In genomic region chr2:152648336-152648735, GRCh38 we compare ENCODE assay signal across 10 cellular contexts.
A peak's percentile ranks its signal among the peaks of the same experiment; 100 is the strongest.
DNase-seq lines count a peak whose midpoint lies in the region; ATAC-seq, FAIRE-seq and TF ChIP-seq lines count a peak whose summit lies in the region.
"Had no signal": no experiment of that assay in that cellular context is flagged by ENCODE, and none has a peak within 500 bp of the region (broad histone marks: within the 10 kb centered on the region; RNA-seq: fewer than 3 reads in every experiment).

No MANE protein-coding gene starts in this region.

- H3K9me3 ChIP-seq in SK-N-SH (no peaks in the 10 kb centered on the region), stomach smooth muscle (ENCODE audit: control insufficient read depth in 2 of 2, low read length in 2 of 2) (no peaks in the 10 kb centered on the region)
- H3K9me3 ChIP-seq: SJSA1 had no signal

- no peak overlapping the region for H2AFZ ChIP-seq in SK-N-SH (ENCODE audit: low read depth)

- TF ChIP-seq EP300 in SK-N-SH (IDR thresholded peaks at IDR 0.05; ENCODE audit: borderline replicate concordance in 1 of 2, low read depth in 1 of 2, low read length in 1 of 2), result no peak

- H3K36me3 ChIP-seq in SK-N-SH (replicated peaks in 1 of 2; ENCODE audit: control insufficient read depth in 1 of 2, insufficient read depth in 2 of 2, low read length in 1 of 2) (peaks cover 43 to 68% of the 10 kb centered on the region in 2 experiments), stomach smooth muscle (ENCODE audit: control insufficient read depth in 2 of 2, insufficient read depth in 2 of 2, low read length in 2 of 2) (peaks cover 1 to 7% of the 10 kb centered on the region in 2 donors)

- POLR2A ChIA-PET in SK-N-SH (lab: Yijun Ruan, JAX), result no interaction called here

- H3K4me2 ChIP-seq in SK-N-SH, result no peak overlapping the region

- TF ChIP-seq RAD21 in SK-N-SH (IDR thresholded peaks at IDR 0.05; ENCODE audit: low read length), result no peak

- peaks cover 27% of the 10 kb centered on the region for H3F3A ChIP-seq in SK-N-SH (replicated peaks; ENCODE audit: insufficient read depth)

- no peaks in the 10 kb centered on the region for H4K20me1 ChIP-seq in SK-N-SH (ENCODE audit: insufficient read depth)

- H3K9me2 ChIP-seq in SK-N-SH, result no peaks in the 10 kb centered on the region

- H3K27me3 ChIP-seq in SK-N-SH (ENCODE audit: insufficient read depth) (no peaks in the 10 kb centered on the region), stomach smooth muscle (ENCODE audit: control insufficient read depth in 1 of 2, insufficient read depth in 2 of 2, low read length in 2 of 2) (no peaks in the 10 kb centered on the region)
- H3K27me3 ChIP-seq: SJSA1 had no signal

- H3K4me3 ChIP-seq in SK-N-SH (ENCODE audit: low read depth in 2 of 2, low read length in 1 of 2) (no peak overlapping the region), stomach smooth muscle (ENCODE audit: low read length in 2 of 2) (no peak overlapping the region)
- H3K4me3 ChIP-seq: SJSA1 had no signal

- H3K4me1 ChIP-seq in SK-N-SH (ENCODE audit: control insufficient read depth in 1 of 2, insufficient read depth in 2 of 2, low read depth in 1 of 2, low read length in 1 of 2) (peaks cover 8 to 10% of the 10 kb centered on the region in 2 experiments), stomach smooth muscle (ENCODE audit: control insufficient read depth, insufficient read depth, low read length) (peaks cover 10% of the 10 kb centered on the region)

- H3K27ac ChIP-seq in SK-N-SH (ENCODE audit: low read depth in 2 of 2, low read length in 1 of 2) (peak overlapping the region in 1 of 2 experiments; percentile 79; a peak in 3 of 4 replicates), stomach smooth muscle (ENCODE audit: low read length) (peak overlapping the region; percentile 12)
- H3K27ac ChIP-seq: SJSA1 had no signal

- H3K79me2 ChIP-seq in SK-N-SH (ENCODE audit: insufficient read depth), result no peaks in the 10 kb centered on the region

- TF ChIP-seq CTCF in SK-N-SH (IDR thresholded peaks at IDR 0.05), result peak; percentile 46

- no peak for ATAC-seq in GM18517 (IDR thresholded peaks at IDR 0.05; ENCODE audit: unreplicated experiment)
- ATAC-seq in HG03432 (IDR thresholded peaks at IDR 0.05; ENCODE audit: unreplicated experiment), result no peak

- H3K9ac ChIP-seq in SK-N-SH (no peak overlapping the region), stomach smooth muscle (ENCODE audit: low read length in 2 of 2) (no peak overlapping the region)

- DNase-seq in NCI-H748 (lab: John Stamatoyannopoulos, UW; ENCODE audit: unreplicated experiment) (peak; percentile 11), NCI-H748 treated with DMSO at 0.1 percent for 48 hours (lab: John Stamatoyannopoulos, UW) (no peak), SK-N-SH (no peak), foreskin melanocyte (peak; percentile 12), GM19239 (ENCODE audit: insufficient read length, low spot score) (no peak)
- DNase-seq: CD4-positive, alpha-beta memory T cell had no signal

- FAIRE-seq in GM19239 (lab: Jason Lieb, UNC), result no peak

- CTCF ChIA-PET in SK-N-SH (lab: Yijun Ruan, JAX), result interaction anchor here (0.8 to 2.7 kb wide), 8 partner anchors 9 to 452 kb away, joined by 3 to 9 read pairs (median 4); no protein-coding TSS in a partner anchor

- 53% methylated on average over 2 of the region's 2 CpGs for WGBS in SK-N-SH (ENCODE audit: low lambda C conversion rate)

TF ChIP-seq in SK-N-SH, 30 proteins besides CTCF, POLR2A, EP300 and RAD21:
- TF ChIP-seq RFX5 (IDR thresholded peaks at IDR 0.05; ENCODE audit: low read length) (no peak), SIN3A (IDR thresholded peaks at IDR 0.05; ENCODE audit: borderline replicate concordance, low read depth, low read length) (no peak), MEF2A (IDR thresholded peaks at IDR 0.05; ENCODE audit: borderline replicate concordance, low read depth) (no peak)

Comparison
In these comparisons a context has a peak if more than half of its experiments do, and no peak if none do; other contexts are left out.
1. DNase-seq: peak in NCI-H748 (single experiment) and foreskin melanocyte (single experiment); none in NCI-H748 treated with DMSO at 0.1 percent for 48 hours (single experiment), SK-N-SH (single experiment) and GM19239 (single experiment).